In genomic region chr19:5790573-5791520, GRCh38 we compare ENCODE assay signal across 8 cellular contexts. TPM values are rescaled to one million over a fixed set of nuclear protein-coding genes. Genes with fewer than 3 reads are reported as not detected.
DNase-seq lines count a peak whose midpoint lies in the region; ATAC-seq and TF ChIP-seq lines count a peak whose summit lies in the region.

Gene DUS3L, minus strand, starts transcription at chr19:5791163. Its CDS starts 22 bp downstream, at chr19:5791141.

- peak within 1 kb of the TSS; percentile 90 to 97 for H3K4me3 ChIP-seq in mucosa of rectum (ENCODE audit: low read length in 2 of 2)

- peaks cover 27 to 38% of the 10 kb centered on the region in 2 donors for H3K36me3 ChIP-seq in mucosa of rectum (ENCODE audit: control insufficient read depth in 2 of 2, insufficient read depth in 2 of 2, low read length in 2 of 2)

- DNase-seq in DMS153 treated with DMSO at 0.1 percent for 48 hours (lab: John Stamatoyannopoulos, UW; ENCODE audit: unreplicated experiment), result peak; percentile 91
- DNase-seq in KBM-7, result peak; percentile 98
- peak; percentile 97 for DNase-seq in activated T-cell treated with anti-CD3 and anti-CD28 coated beads, Interleukin-2, amount 50 U/mL, for 24 hours
- DNase-seq in erythroblast (lab: John Stamatoyannopoulos, UW), result peak; percentile 99
- DNase-seq in stimulated activated CD8-positive, alpha-beta memory T cell treated with anti-CD3 and anti-CD28 coated beads, Interleukin-4, amount 100 ng/mL, for 48 hours, result peak; percentile 99

- H3K4me1 Mint-ChIP-seq in activated T-cell treated with anti-CD3 and anti-CD28 coated beads, Interleukin-2, amount 50 U/mL, for 24 hours (ENCODE audit: low read depth), result peaks cover 19% of the 10 kb centered on the region

- peak within 1 kb of the TSS; percentile 94 for H3K9ac ChIP-seq in mucosa of rectum (ENCODE audit: low read depth in 1 of 2, low read length in 2 of 2)

- peak within 1 kb of the TSS; percentile 100 for H3K27ac Mint-ChIP-seq in activated T-cell treated with anti-CD3 and anti-CD28 coated beads, Interleukin-2, amount 50 U/mL, for 24 hours

- H3K27ac ChIP-seq in mucosa of rectum (ENCODE audit: low read depth in 2 of 2, low read length in 2 of 2), result peak within 1 kb of the TSS; percentile 90 to 97

- H3K9me3 ChIP-seq in mucosa of rectum (ENCODE audit: control insufficient read depth in 2 of 2, low read length in 2 of 2), result no peaks in the 10 kb centered on the region

- H3K4me3 Mint-ChIP-seq in activated T-cell treated with anti-CD3 and anti-CD28 coated beads, Interleukin-2, amount 50 U/mL, for 24 hours, result peak within 1 kb of the TSS; percentile 96

- no peaks in the 10 kb centered on the region for H3K27me3 Mint-ChIP-seq in activated T-cell treated with anti-CD3 and anti-CD28 coated beads, Interleukin-2, amount 50 U/mL, for 24 hours

- in situ Hi-C loops in KBM-7 (cut with MboI; ENCODE audit: low pct_unique_long_range_greater_than_20kb, low sequenced_read_pairs), result no loop called here

- no peaks in the 10 kb centered on the region for H3K27me3 ChIP-seq in mucosa of rectum (ENCODE audit: control insufficient read depth in 2 of 2, insufficient read depth in 2 of 2, low read length in 2 of 2)

- H3K4me1 ChIP-seq in mucosa of rectum (ENCODE audit: control insufficient read depth in 2 of 2, insufficient read depth in 2 of 2, low read length in 2 of 2), result peaks cover 4 to 7% of the 10 kb centered on the region in 2 donors

- no peaks in the 10 kb centered on the region for H3K9me3 Mint-ChIP-seq in activated T-cell treated with anti-CD3 and anti-CD28 coated beads, Interleukin-2, amount 50 U/mL, for 24 hours

- peak; percentile 76 for ATAC-seq in GM21717 (IDR thresholded peaks at IDR 0.05; ENCODE audit: unreplicated experiment)

- peaks cover 48% of the 10 kb centered on the region for H3K36me3 Mint-ChIP-seq in activated T-cell treated with anti-CD3 and anti-CD28 coated beads, Interleukin-2, amount 50 U/mL, for 24 hours (ENCODE audit: low read depth)

- TF ChIP-seq POLR2A in erythroblast (IDR thresholded peaks at IDR 0.05; ENCODE audit: low read length), result peak; percentile 93

TF ChIP-seq in PFSK-1, 5 proteins besides CTCF, POLR2A, EP300 and RAD21:
- TF ChIP-seq FOXP2 (optimal IDR thresholded peaks at IDR 0.05; ENCODE audit: borderline replicate concordance, extremely low read depth, extremely low read length, insufficient read depth) (peak; percentile 83), SIN3A (IDR thresholded peaks at IDR 0.05; ENCODE audit: borderline replicate concordance, insufficient read depth, low read length) (0 out of 2 replicates have a peak, but pooled peaks have one; percentile 18), TAF1 (IDR thresholded peaks at IDR 0.05; ENCODE audit: borderline replicate concordance, insufficient read depth, low read length) (peak; percentile 66; the same call in 1 of the 2 replicates), REST (IDR thresholded peaks at IDR 0.05; ENCODE audit: insufficient read depth in 1 of 2, low read depth in 2 of 2, low read length in 2 of 2) (peak in 1 of 2 experiments; percentile 47; a peak in 1 of 4 replicates), POLR2AphosphoS5 (IDR thresholded peaks at IDR 0.05; ENCODE audit: low read depth, low read length) (peak; percentile 93)

RNA-seq across cellular contexts. Expression of gene DUS3L, which starts in this region (rescaled TPM):
- polyA plus RNA-seq in PFSK-1 (2012; ENCODE audit: insufficient read length, low read depth), result 148 TPM

Comparison
In these comparisons a context has a peak if more than half of its experiments do, and no peak if none do; other contexts are left out.
1. Peak in every context shown above with its lines: DNase-seq, ATAC-seq, H3K4me3 ChIP-seq and H3K27ac ChIP-seq.